ENCODE assay signal across 8 cellular contexts in the genomic region with DNA sequence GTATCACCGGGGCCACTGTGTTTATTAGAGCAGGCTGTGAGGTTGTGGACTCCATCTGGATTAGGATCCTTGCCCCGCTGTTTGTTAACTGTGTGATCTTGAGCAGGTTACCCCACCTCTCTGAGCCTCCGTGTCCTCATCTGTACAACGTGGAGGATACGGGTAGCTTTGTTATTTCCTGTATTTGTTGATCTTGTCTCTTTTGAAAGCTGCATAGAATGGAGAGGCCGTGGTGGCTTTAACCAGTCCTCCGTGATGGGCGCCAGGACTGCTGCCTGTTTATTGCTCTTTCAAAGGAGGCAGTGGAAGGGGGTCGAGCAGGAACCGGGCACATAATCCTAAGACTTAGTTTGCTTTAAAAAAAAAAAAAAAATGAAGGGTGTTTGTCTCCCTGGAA. TPM values are rescaled to one million over a fixed set of nuclear protein-coding genes. Genes with fewer than 3 reads are reported as not detected.
DNase-seq lines count a peak whose midpoint lies in the region; ATAC-seq, FAIRE-seq and TF ChIP-seq lines count a peak whose summit lies in the region.

No MANE protein-coding gene starts in this region.

- peak overlapping the region; percentile 71 for H3K4me2 ChIP-seq in HepG2 (ENCODE audit: low read depth, low read length)

- POLR2A ChIA-PET in HepG2 (lab: Yijun Ruan, JAX): interaction anchor here (0.6 to 2.7 kb wide), 13 partner anchors 13 to 716 kb away, joined by 3 to 39 read pairs (median 4); a partner anchor contains a TSS
- POLR2A ChIA-PET in activated naive CD8-positive, alpha-beta T cell treated with anti-CD3 and anti-CD28 coated beads, Interleukin-2, amount 10 ng/mL, durations not matched to agents 7 days and 5 days (lab: Charles Lee): interaction anchor here (0.5 to 2.9 kb wide), 7 partner anchors 12 to 140 kb away, joined by 3 to 39 read pairs (median 4); a partner anchor contains a TSS

- TF ChIP-seq RAD21 in HepG2 (CRISPR knock-in tag; IDR thresholded peaks at IDR 0.05): no peak

- no peak for FAIRE-seq in HepG2 (lab: Jason Lieb, UNC)

- H2AFZ ChIP-seq in HepG2 (ENCODE audit: low read length): peak overlapping the region; percentile 92

- in situ Hi-C loops in HepG2 (cut with HindIII; ENCODE audit: extremely low pct_ligation_motif_present, low pct_unique_long_range_greater_than_20kb): no loop called here

- H3K9me3 Mint-ChIP-seq in activated naive CD8-positive, alpha-beta T cell treated with anti-CD3 and anti-CD28 coated beads, Interleukin-2, amount 10 ng/mL, durations not matched to agents 7 days and 5 days: no peaks in the 10 kb centered on the region

- H3K79me2 ChIP-seq in HepG2 (ENCODE audit: insufficient read depth, low read length): no peaks in the 10 kb centered on the region

- H3K9me3 ChIP-seq in HepG2 (ENCODE audit: low read length) (no peaks in the 10 kb centered on the region), right lobe of liver (no peaks in the 10 kb centered on the region), mesodermal cell (ENCODE audit: control insufficient read depth, low read length) (no peaks in the 10 kb centered on the region)

- H4K20me1 ChIP-seq in HepG2 (ENCODE audit: insufficient read depth, low read length): no peaks in the 10 kb centered on the region

- H3K4me3 Mint-ChIP-seq in activated naive CD8-positive, alpha-beta T cell treated with anti-CD3 and anti-CD28 coated beads, Interleukin-2, amount 10 ng/mL, durations not matched to agents 7 days and 5 days: peak overlapping the region; percentile 82

- WGBS in HepG2 (ENCODE audit: low lambda C conversion rate): 96% methylated on average over 10 of the region's 10 CpGs
- 82% methylated on average over 10 of the region's 10 CpGs for WGBS in right lobe of liver (ENCODE audit: insufficient coverage, low coverage, low lambda C conversion rate, missing lambda C conversion rate)
- WGBS in mesodermal cell (ENCODE audit: insufficient coverage in 2 of 2), 2 experiments: 96 to 98% methylated on average over 7 to 9 of the region's 10 CpGs

- ATAC-seq in HepG2 (no peak), right lobe of liver (no peak), HG03280 (IDR thresholded peaks at IDR 0.05; ENCODE audit: unreplicated experiment) (no peak)
- no peak for ATAC-seq in activated naive CD8-positive, alpha-beta T cell treated with anti-CD3 and anti-CD28 coated beads, Interleukin-2, amount 10 ng/mL, durations not matched to agents 7 days and 5 days (ENCODE audit: low read depth)

- TF ChIP-seq CTCF in HepG2 (CRISPR knock-in tag; IDR thresholded peaks at IDR 0.05) (no peak), right lobe of liver (IDR thresholded peaks at IDR 0.05) (no peak)

- CTCF ChIA-PET in HepG2 (lab: Yijun Ruan, JAX; ENCODE audit: low intra/inter-chr PET ratio, low total read pairs): interaction anchor here (1.1 to 2.8 kb wide), 5 partner anchors 23 to 140 kb away, joined by 3 to 32 read pairs (median 7); a partner anchor contains a TSS

- H3K4me1 Mint-ChIP-seq in activated naive CD8-positive, alpha-beta T cell treated with anti-CD3 and anti-CD28 coated beads, Interleukin-2, amount 10 ng/mL, durations not matched to agents 7 days and 5 days: peaks cover 66% of the 10 kb centered on the region

- H3K4me1 ChIP-seq in HepG2 (ENCODE audit: insufficient read depth, low read length): peaks cover 25% of the 10 kb centered on the region
- H3K4me1 ChIP-seq in right lobe of liver: no peaks in the 10 kb centered on the region
- H3K4me1 ChIP-seq in mesodermal cell (ENCODE audit: control insufficient read depth, insufficient read depth, low read length, poor library complexity, severe bottlenecking): peaks cover 15% of the 10 kb centered on the region

- H3K27ac Mint-ChIP-seq in activated naive CD8-positive, alpha-beta T cell treated with anti-CD3 and anti-CD28 coated beads, Interleukin-2, amount 10 ng/mL, durations not matched to agents 7 days and 5 days: peak overlapping the region; percentile 99

- TSS peak; percentile 88 for BruUV-seq in HepG2 (replicated peaks; lab: Mats Ljungman, UMichigan)

- peaks cover 29% of the 10 kb centered on the region for H3K36me3 Mint-ChIP-seq in activated naive CD8-positive, alpha-beta T cell treated with anti-CD3 and anti-CD28 coated beads, Interleukin-2, amount 10 ng/mL, durations not matched to agents 7 days and 5 days

- no peak overlapping the region for H3K4me3 ChIP-seq in HepG2 (replicated peaks in 1 of 3; ENCODE audit: insufficient read depth in 1 of 3, low read depth in 2 of 3, low read length in 3 of 3)
- H3K4me3 ChIP-seq in right lobe of liver: no peak overlapping the region
- H3K4me3 ChIP-seq in mesodermal cell (ENCODE audit: extremely low read depth, insufficient read depth, low read length, poor library complexity, severe bottlenecking): no peak overlapping the region

- H3K27me3 Mint-ChIP-seq in activated naive CD8-positive, alpha-beta T cell treated with anti-CD3 and anti-CD28 coated beads, Interleukin-2, amount 10 ng/mL, durations not matched to agents 7 days and 5 days: no peaks in the 10 kb centered on the region

- peak overlapping the region; percentile 58 for H3K27ac ChIP-seq in HepG2 (ENCODE audit: extremely low read length, insufficient read depth, low read length)
- no peak overlapping the region for H3K27ac ChIP-seq in right lobe of liver
- peak overlapping the region; percentile 81 for H3K27ac ChIP-seq in mesodermal cell (ENCODE audit: low read depth, low read length, severe bottlenecking)

- intact Hi-C loops in HepG2 (cut with micrococcal nuclease; ENCODE audit: unreplicated experiment) (loop anchor here (1.0 kb wide), 2 partner anchors 112 to 141 kb away; a partner anchor contains a TSS), right lobe of liver (cut with DNase I) (no loop called here), posterior vena cava (cut with DNase I) (no loop called here)

- TF ChIP-seq POLR2A in HepG2 (IDR thresholded peaks at IDR 0.05; ENCODE audit: insufficient read depth in 1 of 2, low read depth in 2 of 2, low read length in 2 of 2) (no peak), right lobe of liver (IDR thresholded peaks at IDR 0.05) (no peak)

- no peaks in the 10 kb centered on the region for H3K36me3 ChIP-seq in HepG2 (replicated peaks in 1 of 2; ENCODE audit: control insufficient read depth in 1 of 2, insufficient read depth in 2 of 2, low read length in 2 of 2)
- H3K36me3 ChIP-seq in right lobe of liver: no peaks in the 10 kb centered on the region
- no peaks in the 10 kb centered on the region for H3K36me3 ChIP-seq in mesodermal cell (ENCODE audit: control insufficient read depth, insufficient read depth, low read length)

- TF ChIP-seq EP300 in HepG2 (IDR thresholded peaks at IDR 0.05; ENCODE audit: low read depth in 2 of 2, low read length in 2 of 2) (no peak), HepG2 (CRISPR knock-in tag; IDR thresholded peaks at IDR 0.05; ENCODE audit: borderline replicate concordance) (no peak)

- H3K27me3 ChIP-seq in HepG2 (ENCODE audit: control insufficient read depth in 1 of 2, insufficient read depth in 2 of 2, low read length in 2 of 2) (no peaks in the 10 kb centered on the region), right lobe of liver (no peaks in the 10 kb centered on the region)

- peak overlapping the region; percentile 70 for H3K9ac ChIP-seq in HepG2 (ENCODE audit: insufficient read depth, low read depth, low read length)

- DNase-seq in HepG2 (ENCODE audit: low spot score) (no peak), right lobe of liver (no peak), SKM-1 treated with dmso at 0.1 percent for 144 hours (lab: John Stamatoyannopoulos, UW; ENCODE audit: unreplicated experiment) (no peak), posterior vena cava (ENCODE audit: low spot score) (no peak)
- no peak for DNase-seq in activated naive CD8-positive, alpha-beta T cell treated with anti-CD3 and anti-CD28 coated beads, Interleukin-2, amount 10 ng/mL, durations not matched to agents 7 days and 5 days
- DNase-seq in activated CD4-positive, CD25-positive, alpha-beta regulatory T cell treated with anti-CD3 and anti-CD28 coated beads, Interleukin-2, amount 50 U/mL, for 72 hours: no peak

TF ChIP-seq in HepG2, 621 proteins besides CTCF, POLR2A, EP300 and RAD21 (continues in another document):
- no peak for TF ChIP-seq NBN (conservative IDR thresholded peaks at IDR 0.05)

RNA-seq across cellular contexts. Expression of a gene that starts 22.9 kb away (rescaled TPM):
- total RNA-seq in HepG2 (2016; rRNA removed; fragmentation: Illumina TruSeq; extraction: Trizol) (5.9 and 7.2 TPM in 2 replicates), right lobe of liver (1 to 10 TPM in 1 of 6 experiments, under 1 TPM in 5; 0.31 to 1.4 (median 0.60) TPM), posterior vena cava (1 to 10 TPM; 2.1 to 2.7 TPM)
- 3.6 and 4.1 TPM in 2 replicates for total RNA-seq in HepG2 (2016; cell fraction: cytosol; rRNA removed; fragmentation: Illumina TruSeq; extraction: Trizol; ENCODE audit: low read depth)
- 7.0 and 8.2 TPM in 2 replicates for total RNA-seq in HepG2 (2016; cell fraction: insoluble cytoplasmic fraction; rRNA removed; fragmentation: Illumina TruSeq; extraction: Trizol)
- 6.0 and 7.8 TPM in 2 replicates for total RNA-seq in HepG2 (2016; cell fraction: membrane; rRNA removed; fragmentation: Illumina TruSeq; extraction: Trizol)
- 3.0 and 4.1 TPM in 2 replicates for total RNA-seq in HepG2 (2016; cell fraction: nucleus; rRNA removed; fragmentation: Illumina TruSeq; extraction: Trizol)
- 7.9 and 8.0 TPM in 2 replicates for polyA plus RNA-seq in HepG2 (2011; rRNA removed)
- 6.7 and 10.5 TPM in 2 replicates for polyA plus RNA-seq in HepG2 (2011; cell fraction: cytosol; rRNA removed)
- 4.6 and 7.3 TPM in 2 replicates for polyA plus RNA-seq in HepG2 (2011; cell fraction: nucleus; rRNA removed)
- 3.8 and 5.2 TPM in 2 replicates for polyA plus RNA-seq in HepG2 (2012)
- 6.8 and 7.0 TPM in 2 replicates for polyA plus RNA-seq in HepG2 (2016; cell fraction: cytosol; fragmentation: Illumina TruSeq; extraction: Trizol; ENCODE audit: low read depth)
- 6.9 and 7.1 TPM in 2 replicates for polyA plus RNA-seq in HepG2 (2016; cell fraction: insoluble cytoplasmic fraction; fragmentation: Illumina TruSeq; extraction: Trizol; ENCODE audit: low read depth)
- polyA plus RNA-seq in HepG2 (2016; cell fraction: membrane; fragmentation: Illumina TruSeq; extraction: Trizol; ENCODE audit: low read depth): 5.1 and 6.4 TPM in 2 replicates
- 3.6 and 6.6 TPM in 2 replicates for polyA plus RNA-seq in HepG2 (2016; cell fraction: nucleus; fragmentation: Illumina TruSeq; extraction: Trizol; ENCODE audit: insufficient read depth, low read depth)
- polyA minus RNA-seq in HepG2 (2011; rRNA and poly(A)+ RNA removed; ENCODE audit: low replicate concordance): 0.07 and 10.0 TPM in 2 replicates
- polyA minus RNA-seq in HepG2 (2011; cell fraction: cytosol; rRNA and poly(A)+ RNA removed): 2.9 and 4.1 TPM in 2 replicates
- polyA minus RNA-seq in HepG2 (2011; cell fraction: nucleus; rRNA and poly(A)+ RNA removed): 2.9 and 4.1 TPM in 2 replicates
- 10 to 100 TPM; 35.0 to 35.2 TPM for total RNA-seq in activated naive CD8-positive, alpha-beta T cell treated with anti-CD3 and anti-CD28 coated beads, Interleukin-2, amount 10 ng/mL, durations not matched to agents 7 days and 5 days
- polyA plus RNA-seq in mesodermal cell (2013, experiment 1 of 2): 15.4 TPM
- 12.2 TPM for polyA plus RNA-seq in mesodermal cell (2013, experiment 2 of 2)

Comparison
In these comparisons a context has a peak if more than half of its experiments do, and no peak if none do; other contexts are left out.
1. H3K27ac ChIP-seq: peak in HepG2 (single experiment) and mesodermal cell (single experiment); none in right lobe of liver (0 of 3).